In the genomic region with DNA sequence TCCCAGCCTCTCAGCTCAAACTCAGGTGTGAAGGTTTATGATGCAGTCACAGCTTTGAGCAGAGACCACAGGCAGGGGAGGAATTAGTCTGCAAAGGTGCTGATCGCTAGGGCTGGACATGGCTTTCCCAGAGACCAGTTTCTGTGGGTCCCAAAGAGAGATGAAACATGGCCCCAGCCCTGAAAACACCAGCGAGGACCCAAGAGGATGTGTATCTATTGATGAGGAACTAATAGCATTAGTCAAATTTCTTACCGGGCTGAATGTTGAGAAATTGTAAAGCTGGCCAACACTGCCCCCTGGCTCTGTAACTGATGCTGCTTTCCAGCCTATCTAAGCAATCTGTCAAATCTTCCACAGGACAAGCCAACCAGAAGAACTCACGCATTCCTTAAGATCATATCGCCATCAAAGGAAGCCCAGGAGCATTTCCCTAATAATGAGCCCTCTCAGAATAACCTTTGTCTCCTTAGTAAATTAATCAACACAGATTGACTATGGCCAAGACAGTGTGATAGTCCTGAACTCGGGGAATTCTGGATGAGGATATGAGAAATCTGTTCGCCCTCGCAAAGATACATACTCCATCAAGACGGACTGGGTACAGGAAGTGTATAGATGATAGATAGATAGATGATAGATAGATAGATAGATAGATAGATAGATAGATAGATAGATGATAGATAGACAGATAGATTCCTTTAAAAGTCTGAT, we compare ENCODE assay signal across 8 cellular contexts. TPM values are rescaled to one million over a fixed set of nuclear protein-coding genes. Genes with fewer than 3 reads are reported as not detected.
DNase-seq lines count a peak whose midpoint lies in the region; ATAC-seq and TF ChIP-seq lines count a peak whose summit lies in the region.

No MANE protein-coding gene starts in this region.

- no peak overlapping the region for H3K27ac ChIP-seq in endodermal cell (ENCODE audit: low read depth, low read length)

- H3K36me3 ChIP-seq in endodermal cell (ENCODE audit: control insufficient read depth, insufficient read depth, low read length) (no peaks in the 10 kb centered on the region), mucosa of descending colon (ENCODE audit: low read depth) (no peaks in the 10 kb centered on the region)

- DNase-seq in GM03348 (ENCODE audit: low spot score) (peak; percentile 80), HCEC 1CT (peak; percentile 46), NCI-H2029 treated with DMSO at 0.1 percent for 48 hours (lab: John Stamatoyannopoulos, UW) (peak; percentile 11), endodermal cell (peak; percentile 84), mucosa of descending colon (peak in 2 of 3 donors; percentile 64 to 87)
- peak; percentile 62 to 68 for DNase-seq in activated CD4-positive, alpha-beta T cell treated with anti-CD3 and anti-CD28 coated beads, Interleukin-2, amount 50 U/mL, for 48 hours
- peak; percentile 45 for DNase-seq in stimulated activated naive CD4-positive, alpha-beta T cell treated with Interleukin-2 at 50 U/mL for 16 hours (lab: John Stamatoyannopoulos, UW)

- H3K4me1 ChIP-seq in endodermal cell (ENCODE audit: control insufficient read depth, insufficient read depth, low read length) (no peaks in the 10 kb centered on the region), mucosa of descending colon (ENCODE audit: low read depth) (peaks cover 7% of the 10 kb centered on the region)

- H3K36me3 Mint-ChIP-seq in endodermal cell (ENCODE audit: low read depth) = no peaks in the 10 kb centered on the region

- peak; percentile 79 for ATAC-seq in mucosa of descending colon
- no peak for ATAC-seq in GM19023 (IDR thresholded peaks at IDR 0.05; ENCODE audit: unreplicated experiment)

- H3K27ac Mint-ChIP-seq in endodermal cell = no peak overlapping the region

- intact Hi-C loops in mucosa of descending colon (cut with DNase I, micrococcal nuclease) = loop anchor here (2.0 kb wide), 1 partner anchor 71 kb away; no protein-coding TSS in a partner anchor

- TF ChIP-seq CTCF in endodermal cell (conservative IDR thresholded peaks at IDR 0.05) (peak; percentile 95), mucosa of descending colon (IDR thresholded peaks at IDR 0.05) (no peak)

- peaks cover 92% of the 10 kb centered on the region for H3K27me3 ChIP-seq in endodermal cell (ENCODE audit: control insufficient read depth, insufficient read depth, low read length, poor library complexity, severe bottlenecking)

- no peak overlapping the region for H3K9ac ChIP-seq in endodermal cell (ENCODE audit: extremely low read depth, low read length, poor library complexity, severe bottlenecking)

- no peaks in the 10 kb centered on the region for H3K9me3 Mint-ChIP-seq in endodermal cell

- H3K9me3 ChIP-seq in endodermal cell (ENCODE audit: control insufficient read depth, low read length) (no peaks in the 10 kb centered on the region), mucosa of descending colon (no peaks in the 10 kb centered on the region)

- no peak overlapping the region for H3K4me3 Mint-ChIP-seq in endodermal cell

- no peak overlapping the region for H3K4me3 ChIP-seq in endodermal cell (ENCODE audit: low read length)
- H3K4me3 ChIP-seq in mucosa of descending colon = no peak overlapping the region

- peaks cover 63% of the 10 kb centered on the region for H3K27me3 Mint-ChIP-seq in endodermal cell (ENCODE audit: insufficient read depth)

- 50 to 62% methylated on average over 7 to 9 of the region's 9 CpGs for WGBS in endodermal cell (ENCODE audit: insufficient coverage in 1 of 2, insufficient read length in 1 of 2), 2 experiments

- peaks cover 5% of the 10 kb centered on the region for H3K4me1 Mint-ChIP-seq in endodermal cell

RNA-seq across cellular contexts. Expression of a gene that starts 7.8 kb away (rescaled TPM):
- total RNA-seq in endodermal cell (under 1 TPM in 1 of 2 donors, not detected in 1; 0.22 TPM), mucosa of descending colon (10 to 100 TPM; 29.8 to 37.9 (median 36.9) TPM)
- polyA plus RNA-seq in endodermal cell (2013, experiment 1 of 2) = 0.68 TPM
- polyA plus RNA-seq in endodermal cell (2013, experiment 2 of 2) = 0.50 TPM

RNA-seq across cellular contexts. Expression of a gene that starts 16.2 kb away (rescaled TPM):
- total RNA-seq in endodermal cell (not detected), mucosa of descending colon (under 1 TPM in 1 of 3 donors, not detected in 2; 0.22 TPM)
- 0.39 TPM for polyA plus RNA-seq in endodermal cell (2013, experiment 1 of 2)
- polyA plus RNA-seq in endodermal cell (2013, experiment 2 of 2) = not detected

Comparison
In these comparisons a context has a peak if more than half of its experiments do, and no peak if none do; other contexts are left out.
1. DNase-seq: peak in every context shown above with its lines; median percentile 84 in endodermal cell; 80 in GM03348; 76 in mucosa of descending colon; 65 in activated CD4-positive, alpha-beta T cell treated with anti-CD3 and anti-CD28 coated beads, Interleukin-2, amount 50 U/mL, for 48 hours; 46 in HCEC 1CT; 45 in stimulated activated naive CD4-positive, alpha-beta T cell treated with Interleukin-2 at 50 U/mL for 16 hours; 11 in NCI-H2029 treated with DMSO at 0.1 percent for 48 hours.
2. RNA of a gene that starts 7.8 kb away (total RNA-seq): 29.8 to 37.9 TPM in mucosa of descending colon; 0.22 TPM in endodermal cell; every median in the first group is over 10 times any median in the second.